In the genomic region with DNA sequence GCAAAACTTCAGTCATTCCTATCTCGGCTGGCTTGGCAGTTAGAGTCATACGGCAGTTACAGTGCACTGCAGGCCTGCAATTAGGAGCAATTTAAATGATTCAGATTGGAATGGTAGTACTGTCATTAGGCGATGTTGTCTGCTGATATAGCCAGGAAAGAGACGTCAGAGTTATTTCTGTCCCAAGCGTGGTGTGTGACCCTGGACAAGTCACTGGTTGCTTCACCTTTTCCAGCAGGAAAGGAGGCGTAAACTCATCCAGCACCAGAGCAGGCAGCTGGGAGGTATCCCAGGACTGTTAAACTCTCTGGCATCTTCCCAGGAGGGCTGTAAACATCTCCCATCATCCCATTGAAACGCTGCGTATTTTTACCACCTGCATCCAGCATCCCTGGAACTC, we compare ENCODE assay signal across 12 cellular contexts. TPM values are rescaled to one million over a fixed set of nuclear protein-coding genes. Genes with fewer than 3 reads are reported as not detected.
DNase-seq lines count a peak whose midpoint lies in the region; ATAC-seq and TF ChIP-seq lines count a peak whose summit lies in the region.
"Had no signal": no experiment of that assay in that cellular context is flagged by ENCODE, and none has a peak within 500 bp of the region (broad histone marks: within the 10 kb centered on the region; RNA-seq: fewer than 3 reads in every experiment).

No MANE protein-coding gene starts in this region.

- peak overlapping the region; percentile 92 for H2AFZ ChIP-seq in PC-3 (ENCODE audit: low read length)

- no peaks in the 10 kb centered on the region for H3K79me2 ChIP-seq in PC-3 (ENCODE audit: low read length)

- peaks cover 17% of the 10 kb centered on the region for H3K4me1 ChIP-seq in PC-3 (ENCODE audit: insufficient read depth, low read length)

- H3K27me3 Mint-ChIP-seq in Calu3 (ENCODE audit: unreplicated experiment) (no peaks in the 10 kb centered on the region), nephron (ENCODE audit: low read depth) (no peaks in the 10 kb centered on the region)

- H3K9me3 Mint-ChIP-seq in Calu3 (ENCODE audit: low read depth, unreplicated experiment) (no peaks in the 10 kb centered on the region), nephron (no peaks in the 10 kb centered on the region)
- H3K9me3 Mint-ChIP-seq: activated T-helper 2 cell treated with anti-CD3 and anti-CD28 coated beads, Interferon-gamma antibody, Interleukin-2, Interleukin-4, amounts not matched to agents 10 μg/mL and 5 μg/mL and 100 μg/mL, durations not matched to agents 14 hours and 24 hours and 36 hours had no signal

- TF ChIP-seq CTCF in Calu3 (IDR thresholded peaks at IDR 0.05; ENCODE audit: unreplicated experiment) (no peak), PC-3 (conservative IDR thresholded peaks at IDR 0.05; ENCODE audit: low read depth, low read length) (no peak), nephron (IDR thresholded peaks at IDR 0.05; ENCODE audit: unreplicated experiment in 3 of 3) (no peak)

- ATAC-seq in PC-3 = no peak
- peak; percentile 31 for ATAC-seq in esophagus mucosa
- ATAC-seq in HG02610 (IDR thresholded peaks at IDR 0.05; ENCODE audit: unreplicated experiment) = no peak

- DNase-seq in Calu3 (no peak), PC-3 (no peak), cortex of kidney (lab: John Stamatoyannopoulos, UW) (no peak), AG08396 (ENCODE audit: low spot score) (no peak)
- DNase-seq in activated naive CD4-positive, alpha-beta T cell treated with Interleukin-2 at 50 U/mL for 16 hours = no peak
- DNase-seq: Karpas-422; NK-92 treated with Interleukin-12 subunit alpha and Interleukin-12 subunit beta, amount 100 ng/mL, for 24 hours had no signal

- H3K27ac Mint-ChIP-seq in Calu3 (ENCODE audit: unreplicated experiment) (peak overlapping the region; percentile 73), nephron (peak overlapping the region; percentile 91 to 96 (median 95))
- H3K27ac Mint-ChIP-seq: activated T-helper 2 cell treated with anti-CD3 and anti-CD28 coated beads, Interferon-gamma antibody, Interleukin-2, Interleukin-4, amounts not matched to agents 10 μg/mL and 5 μg/mL and 100 μg/mL, durations not matched to agents 14 hours and 24 hours and 36 hours had no signal

- no peaks in the 10 kb centered on the region for H3K9me2 ChIP-seq in PC-3 (replicated peaks; ENCODE audit: low read length)

- H3K9me3 ChIP-seq in PC-3 (ENCODE audit: low read length) = no peaks in the 10 kb centered on the region
- H3K9me3 ChIP-seq: BLaER1 had no signal

- no peaks in the 10 kb centered on the region for H3K36me3 ChIP-seq in PC-3 (ENCODE audit: low read depth, low read length)
- H3K36me3 ChIP-seq: BLaER1 had no signal

- peak overlapping the region; percentile 89 for H3K4me2 ChIP-seq in PC-3 (ENCODE audit: low read length)

- CTCF ChIA-PET in Calu3 (lab: Charles Lee) (interaction anchor here (1.0 kb wide), 1 partner anchor 641 kb away, joined by 4 read pairs; no protein-coding TSS in a partner anchor), PC-3 (lab: Charles Lee) (no interaction called here)

- no peaks in the 10 kb centered on the region for H3F3A ChIP-seq in PC-3 (ENCODE audit: low read length, unreplicated experiment)

- H3K27me3 ChIP-seq in PC-3 (ENCODE audit: low read length) = no peaks in the 10 kb centered on the region
- H3K27me3 ChIP-seq: BLaER1 had no signal

- H3K4me1 Mint-ChIP-seq in Calu3 (ENCODE audit: low read depth, unreplicated experiment) = peaks cover 45% of the 10 kb centered on the region
- peaks cover 55% of the 10 kb centered on the region for H3K4me1 Mint-ChIP-seq in nephron

- no peaks in the 10 kb centered on the region for H4K20me1 ChIP-seq in PC-3 (ENCODE audit: low read length)
- H4K20me1 ChIP-seq: BLaER1 had no signal

- BruUV-seq in Calu3 (replicated peaks; lab: Mats Ljungman, UMichigan) (no TSS peak), PC-3 (replicated peaks; lab: Mats Ljungman, UMichigan) (no TSS peak)

- H3K27ac ChIP-seq in PC-3 (ENCODE audit: low read length) = 0 out of 2 replicates have a peak overlapping the region, but pooled peaks have one; percentile 18
- H3K27ac ChIP-seq: BLaER1 had no signal

- intact Hi-C loops in Calu3 (cut with micrococcal nuclease; ENCODE audit: unreplicated experiment) (loop anchor here (5.0 kb wide), 3 partner anchors 60 to 215 kb away; a partner anchor contains a TSS), PC-3 (cut with micrococcal nuclease) (no loop called here)

- POLR2A ChIA-PET in PC-3 (lab: Charles Lee; ENCODE audit: unreplicated experiment) = no interaction called here

- peak overlapping the region; percentile 51 for H3K9ac ChIP-seq in PC-3 (ENCODE audit: low read length)
- H3K9ac ChIP-seq: BLaER1 had no signal

- peak overlapping the region; percentile 72 for H3K4me3 Mint-ChIP-seq in Calu3 (ENCODE audit: low read depth, unreplicated experiment)
- H3K4me3 Mint-ChIP-seq in nephron = peak overlapping the region; percentile 74 to 79 (median 78)

- H3K36me3 Mint-ChIP-seq in Calu3 (ENCODE audit: insufficient read depth, unreplicated experiment) (peaks cover 21% of the 10 kb centered on the region), nephron (ENCODE audit: low read depth) (no peaks in the 10 kb centered on the region)

- peak overlapping the region; percentile 65 for H3K4me3 ChIP-seq in PC-3 (ENCODE audit: low read length)
- H3K4me3 ChIP-seq: BLaER1 had no signal

RNA-seq across cellular contexts. Expression of a gene that starts 0.8 kb away (rescaled TPM):
- 4.2 and 4.3 TPM in 2 replicates for total RNA-seq in Calu3 (2022)
- 2.8 and 3.0 TPM in 2 replicates for total RNA-seq in PC-3 (2014; rRNA removed)
- 23.8 TPM for total RNA-seq in esophagus mucosa
- total RNA-seq: activated T-helper 2 cell treated with anti-CD3 and anti-CD28 coated beads, Interferon-gamma antibody, Interleukin-2, Interleukin-4, amounts not matched to agents 10 μg/mL and 5 μg/mL and 100 μg/mL, durations not matched to agents 14 hours and 24 hours and 36 hours had no signal
